34 cellular contexts compared by ENCODE assay signal in the genomic region with DNA sequence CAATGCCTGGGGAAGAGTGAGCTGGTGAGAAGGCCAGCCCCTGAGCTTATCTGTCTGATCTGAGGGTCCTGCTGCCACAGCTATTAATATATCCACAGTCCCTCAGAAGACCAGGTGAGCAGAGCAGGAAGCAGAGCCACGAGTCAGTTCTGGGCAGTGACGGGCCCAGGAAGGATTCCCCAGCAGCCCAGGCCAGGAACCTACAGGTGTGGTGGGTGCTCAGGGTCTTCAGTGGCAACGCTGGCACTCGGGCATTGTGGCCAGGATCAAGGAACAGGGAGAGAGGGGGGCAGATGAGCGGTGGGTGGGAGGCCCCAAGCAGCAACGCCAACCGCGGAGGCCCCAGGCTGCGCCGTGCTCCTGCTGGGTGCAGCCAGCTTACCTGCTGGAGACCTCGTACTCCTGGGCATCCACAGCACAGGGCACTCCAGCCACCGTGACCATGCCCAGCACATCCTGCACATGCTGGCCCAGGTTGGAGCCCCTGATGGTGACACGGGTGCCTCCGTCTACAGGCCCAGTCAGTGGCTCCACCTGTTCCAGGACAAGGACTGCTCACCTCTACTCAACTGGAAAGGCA. TPM values are rescaled to one million over a fixed set of nuclear protein-coding genes. Genes with fewer than 3 reads are reported as not detected.
"Had no signal": no experiment of that assay in that cellular context is flagged by ENCODE, and none has a peak within 500 bp of the region (broad histone marks: within the 10 kb centered on the region; RNA-seq: fewer than 3 reads in every experiment).

No MANE protein-coding gene starts in this region.

- ATAC-seq: activated T-cell treated with anti-CD3 and anti-CD28 coated beads, Interleukin-2, amount 50 U/mL, for 72 hours; activated T-helper 17 cell treated with anti-CD3 and anti-CD28 coated beads, Interleukin-2, amount 50 U/mL, for 72 hours; effector memory CD8-positive, alpha-beta T cell; foreskin keratinocyte; gastrocnemius medialis; WTC11 had no signal

- H3K4me3 ChIP-seq: coronary artery, esophagus muscularis mucosa, gastrocnemius medialis had no signal

- H3K4me3 Mint-ChIP-seq: activated CD4-positive, alpha-beta memory T cell treated with anti-CD3 and anti-CD28 coated beads, Interleukin-2, amount 10 ng/mL, durations not matched to agents 7 days and 5 days; activated CD4-positive, alpha-beta T cell treated with anti-CD3 and anti-CD28 coated beads, Interleukin-2, amount 10 ng/mL, durations not matched to agents 7 days and 5 days; activated naive CD8-positive, alpha-beta T cell; activated T-cell treated with anti-CD3 and anti-CD28 coated beads, Interleukin-2, amount 50 U/mL, for 24 hours; activated T-cell treated with anti-CD3 and anti-CD28 coated beads, Interleukin-2, amount 50 U/mL, for 72 hours; activated T-helper 17 cell treated with anti-CD3 and anti-CD28 coated beads, Interleukin-2, amount 50 U/mL, for 72 hours; central memory CD8-positive, alpha-beta T cell; dendritic cell treated with granulocyte-macrophage colony-stimulating factor and Interleukin-4, amounts not matched to agents 40 ng/mL and 50 ng/mL, for 4 days; effector memory CD8-positive, alpha-beta T cell; WTC11 had no signal

- H3K27me3 ChIP-seq: brain microvascular endothelial cell, esophagus muscularis mucosa, foreskin keratinocyte, gastrocnemius medialis had no signal

- H3K9me3 Mint-ChIP-seq: activated CD4-positive, alpha-beta memory T cell treated with anti-CD3 and anti-CD28 coated beads, Interleukin-2, amount 10 ng/mL, durations not matched to agents 7 days and 5 days; activated CD4-positive, alpha-beta T cell treated with anti-CD3 and anti-CD28 coated beads, Interleukin-2, amount 10 ng/mL, durations not matched to agents 7 days and 5 days; activated T-cell treated with anti-CD3 and anti-CD28 coated beads, Interleukin-2, amount 50 U/mL, for 24 hours; activated T-cell treated with anti-CD3 and anti-CD28 coated beads, Interleukin-2, amount 50 U/mL, for 72 hours; activated T-helper 17 cell treated with anti-CD3 and anti-CD28 coated beads, Interleukin-2, amount 50 U/mL, for 72 hours; central memory CD8-positive, alpha-beta T cell; dendritic cell treated with granulocyte-macrophage colony-stimulating factor and Interleukin-4, amounts not matched to agents 40 ng/mL and 50 ng/mL, for 4 days; effector memory CD8-positive, alpha-beta T cell; WTC11 had no signal

- H3K36me3 Mint-ChIP-seq: activated naive CD8-positive, alpha-beta T cell had no signal

- H3K9me3 ChIP-seq: esophagus muscularis mucosa, gastrocnemius medialis had no signal

- H3K4me1 Mint-ChIP-seq: activated CD4-positive, alpha-beta memory T cell treated with anti-CD3 and anti-CD28 coated beads, Interleukin-2, amount 10 ng/mL, durations not matched to agents 7 days and 5 days; activated T-helper 17 cell treated with anti-CD3 and anti-CD28 coated beads, Interleukin-2, amount 50 U/mL, for 72 hours; central memory CD8-positive, alpha-beta T cell; WTC11 had no signal

- H3K27me3 Mint-ChIP-seq: activated CD4-positive, alpha-beta memory T cell treated with anti-CD3 and anti-CD28 coated beads, Interleukin-2, amount 10 ng/mL, durations not matched to agents 7 days and 5 days; activated CD4-positive, alpha-beta T cell treated with anti-CD3 and anti-CD28 coated beads, Interleukin-2, amount 10 ng/mL, durations not matched to agents 7 days and 5 days; activated naive CD8-positive, alpha-beta T cell; activated T-cell treated with anti-CD3 and anti-CD28 coated beads, Interleukin-2, amount 50 U/mL, for 24 hours; activated T-helper 17 cell treated with anti-CD3 and anti-CD28 coated beads, Interleukin-2, amount 50 U/mL, for 72 hours; central memory CD8-positive, alpha-beta T cell; dendritic cell treated with granulocyte-macrophage colony-stimulating factor and Interleukin-4, amounts not matched to agents 40 ng/mL and 50 ng/mL, for 4 days; effector memory CD8-positive, alpha-beta T cell had no signal

- H3K4me1 ChIP-seq: foreskin keratinocyte, gastrocnemius medialis had no signal

- H3K27ac ChIP-seq: brain microvascular endothelial cell, esophagus muscularis mucosa, foreskin keratinocyte, gastrocnemius medialis, VCaP had no signal

- H3K27ac Mint-ChIP-seq: activated CD4-positive, alpha-beta memory T cell treated with anti-CD3 and anti-CD28 coated beads, Interleukin-2, amount 10 ng/mL, durations not matched to agents 7 days and 5 days; activated CD4-positive, alpha-beta T cell treated with anti-CD3 and anti-CD28 coated beads, Interleukin-2, amount 10 ng/mL, durations not matched to agents 7 days and 5 days; activated naive CD8-positive, alpha-beta T cell; activated T-cell treated with anti-CD3 and anti-CD28 coated beads, Interleukin-2, amount 50 U/mL, for 24 hours; activated T-cell treated with anti-CD3 and anti-CD28 coated beads, Interleukin-2, amount 50 U/mL, for 72 hours; activated T-helper 17 cell treated with anti-CD3 and anti-CD28 coated beads, Interleukin-2, amount 50 U/mL, for 72 hours; dendritic cell treated with granulocyte-macrophage colony-stimulating factor and Interleukin-4, amounts not matched to agents 40 ng/mL and 50 ng/mL, for 4 days; effector memory CD8-positive, alpha-beta T cell; WTC11 had no signal

- DNase-seq: activated CD4-positive, alpha-beta memory T cell treated with anti-CD3 and anti-CD28 coated beads, Interleukin-2, amount 10 ng/mL, durations not matched to agents 7 days and 5 days; activated CD4-positive, alpha-beta T cell treated with anti-CD3 and anti-CD28 coated beads for 1 hour; activated CD4-positive, alpha-beta T cell treated with anti-CD3 and anti-CD28 coated beads for 4 hours; activated CD4-positive, alpha-beta T cell treated with anti-CD3 and anti-CD28 coated beads, Interleukin-2, amount 10 ng/mL, durations not matched to agents 7 days and 5 days; activated CD4-positive, alpha-beta T cell treated with anti-CD3 and anti-CD28 coated beads, Interleukin-2, amount 50 U/mL, for 4 hours; activated CD8-positive, alpha-beta memory T cell treated with anti-CD3 and anti-CD28 coated beads, Interleukin-2, amount 50 U/mL, for 48 hours; activated effector memory CD4-positive, alpha-beta T cell treated with Interleukin-2 at 50 U/mL for 16 hours; activated gamma-delta T cell treated with Interleukin-2 at 50 U/mL for 16 hours; activated naive CD4-positive, alpha-beta T cell treated with anti-CD3 and anti-CD28 coated beads, Interleukin-2, amount 50 U/mL, for 16 hours; activated naive CD4-positive, alpha-beta T cell treated with Interleukin-2 at 50 U/mL for 16 hours; activated T-cell treated with anti-CD3 and anti-CD28 coated beads for 4 hours; activated T-cell treated with anti-CD3 and anti-CD28 coated beads, Interleukin-2, amount 50 U/mL, for 24 hours; activated T-cell treated with anti-CD3 and anti-CD28 coated beads, Interleukin-2, amount 50 U/mL, for 72 hours; amniotic stem cell; anterior cingulate cortex; brain microvascular endothelial cell; effector CD4-positive, alpha-beta T cell; effector memory CD8-positive, alpha-beta T cell; erythroblast; foreskin keratinocyte; gastrocnemius medialis; T-helper 2 cell had no signal

- H3K36me3 ChIP-seq: brain microvascular endothelial cell, gastrocnemius medialis had no signal

RNA-seq across cellular contexts. Expression of gene FBXW12, which starts 45.6 kb away (rescaled TPM):
- total RNA-seq: activated CD4-positive, alpha-beta memory T cell treated with anti-CD3 and anti-CD28 coated beads, Interleukin-2, amount 10 ng/mL, durations not matched to agents 7 days and 5 days; activated CD4-positive, alpha-beta T cell treated with anti-CD3 and anti-CD28 coated beads, Interleukin-2, amount 10 ng/mL, durations not matched to agents 7 days and 5 days; activated T-cell treated with anti-CD3 and anti-CD28 coated beads, Interleukin-2, amount 50 U/mL, for 72 hours; activated T-helper 17 cell treated with anti-CD3 and anti-CD28 coated beads, Interleukin-2, amount 50 U/mL, for 72 hours; astrocyte; bronchial epithelial cell; cardiac septum; foreskin keratinocyte; gastrocnemius medialis; T-helper 1 cell treated with Interleukin-12 subunit alpha and Interleukin-12 subunit beta and Interleukin-4 antibody, amounts not matched to agents 30 ng/mL and 1 ng/mL, for 36 hours had no signal
- polyA plus RNA-seq: foreskin keratinocyte had no signal
